ENCODE assay signal across 11 cellular contexts in genomic region chr4:104424368-104424921, GRCh38.
DNase-seq lines count a peak whose midpoint lies in the region; ATAC-seq and TF ChIP-seq lines count a peak whose summit lies in the region.
"Had no signal": no experiment of that assay in that cellular context is flagged by ENCODE, and none has a peak within 500 bp of the region (broad histone marks: within the 10 kb centered on the region; RNA-seq: fewer than 3 reads in every experiment).

No MANE protein-coding gene starts in this region.

- intact Hi-C loops in Right ventricle myocardium superior (cut with DNase I): no loop called here
- intact Hi-C loops in cardiac septum (cut with DNase I): no loop called here
- intact Hi-C loops in esophagus muscularis mucosa (cut with DNase I): no loop called here

- no peaks in the 10 kb centered on the region for H4K20me1 ChIP-seq in neural cell (ENCODE audit: insufficient read depth)

- H3K36me3 ChIP-seq in esophagus muscularis mucosa (no peaks in the 10 kb centered on the region), neural cell (ENCODE audit: insufficient read depth, low read length) (no peaks in the 10 kb centered on the region), upper lobe of left lung (no peaks in the 10 kb centered on the region)

- no peak overlapping the region for H2AFZ ChIP-seq in neural cell (ENCODE audit: low read depth, low read length)

- H3K4me2 ChIP-seq in neural cell (ENCODE audit: low read length): peak overlapping the region; percentile 94

- H3K9ac ChIP-seq in neural cell (ENCODE audit: low read length): peak overlapping the region; percentile 75

- no peak for TF ChIP-seq RAD21 in neural cell (conservative IDR thresholded peaks at IDR 0.05)

- no peaks in the 10 kb centered on the region for H3K9me2 ChIP-seq in neural cell (ENCODE audit: insufficient read depth, low read length)

- DNase-seq in Right ventricle myocardium superior (no peak), cardiac septum (ENCODE audit: low spot score) (no peak), esophagus muscularis mucosa (ENCODE audit: extremely low spot score) (no peak), upper lobe of left lung (no peak), NCI-H82 treated with DMSO at 0.1 percent for 48 hours (lab: John Stamatoyannopoulos, UW; ENCODE audit: unreplicated experiment) (no peak)
- DNase-seq: HFFc6; stimulated activated CD8-positive, alpha-beta memory T cell treated with anti-CD3 and anti-CD28 coated beads, Interleukin-4, amount 100 ng/mL, for 48 hours had no signal

- H3K4me1 ChIP-seq in esophagus muscularis mucosa (peaks cover 0 to 18% (median 11%) of the 10 kb centered on the region in 4 donors), upper lobe of left lung (peaks cover 0 to 3% (median 0%) of the 10 kb centered on the region in 4 donors)

- H3K27ac ChIP-seq in esophagus muscularis mucosa (replicated peaks in 1 of 4): no peak overlapping the region
- peak overlapping the region; percentile 97 for H3K27ac ChIP-seq in neural cell (ENCODE audit: low read length)
- no peak overlapping the region for H3K27ac ChIP-seq in upper lobe of left lung
- H3K27ac ChIP-seq: skin epidermis had no signal

- 26% methylated on average over 8 of the region's 8 CpGs for WGBS in esophagus muscularis mucosa
- 38 to 39% methylated on average over 8 of the region's 8 CpGs for WGBS in upper lobe of left lung, 2 donors

- TF ChIP-seq EP300 in esophagus muscularis mucosa (IDR thresholded peaks at IDR 0.05) (no peak), neural cell (conservative IDR thresholded peaks at IDR 0.05; ENCODE audit: poor library complexity, severe bottlenecking) (no peak), upper lobe of left lung (IDR thresholded peaks at IDR 0.05) (no peak)

- H3F3A ChIP-seq in neural cell (ENCODE audit: insufficient read depth, low read length, poor library complexity, severe bottlenecking): peaks cover 21% of the 10 kb centered on the region

- H3K9me3 ChIP-seq in esophagus muscularis mucosa (no peaks in the 10 kb centered on the region), neural cell (ENCODE audit: low read length) (no peaks in the 10 kb centered on the region), upper lobe of left lung (no peaks in the 10 kb centered on the region)

- H3K4me3 ChIP-seq in esophagus muscularis mucosa (peak overlapping the region; percentile 40 to 54 (median 46)), neural cell (ENCODE audit: low read length) (peak overlapping the region; percentile 61), upper lobe of left lung (peak overlapping the region in 3 of 4 donors; percentile 15 to 36 (median 30))

- TF ChIP-seq POLR2A in esophagus muscularis mucosa (IDR thresholded peaks at IDR 0.05; ENCODE audit: low read depth) (no peak), upper lobe of left lung (IDR thresholded peaks at IDR 0.05) (no peak)

- H3K79me2 ChIP-seq in neural cell (replicated peaks; ENCODE audit: insufficient read depth, low read length): no peaks in the 10 kb centered on the region

- H3K27me3 ChIP-seq in esophagus muscularis mucosa (no peaks in the 10 kb centered on the region), neural cell (ENCODE audit: insufficient read depth, low read depth, low read length) (no peaks in the 10 kb centered on the region), upper lobe of left lung (no peaks in the 10 kb centered on the region)

- TF ChIP-seq CTCF in esophagus muscularis mucosa (IDR thresholded peaks at IDR 0.05) (no peak), neural cell (IDR thresholded peaks at IDR 0.05; ENCODE audit: poor library complexity, severe bottlenecking) (no peak), upper lobe of left lung (IDR thresholded peaks at IDR 0.05) (no peak)

- ATAC-seq in Right ventricle myocardium superior (ENCODE audit: poor library complexity): peak; percentile 55
- ATAC-seq in upper lobe of left lung (ENCODE audit: low FRiP score in 2 of 2): no peak
- no peak for ATAC-seq in GM19455 (IDR thresholded peaks at IDR 0.05; ENCODE audit: unreplicated experiment)
- no peak for ATAC-seq in HG03571 (IDR thresholded peaks at IDR 0.05; ENCODE audit: unreplicated experiment)

TF ChIP-seq in neural cell, 6 proteins besides CTCF, POLR2A, EP300 and RAD21:
- peak; percentile 42 for TF ChIP-seq POLR2AphosphoS5 (IDR thresholded peaks at IDR 0.05)
- no peak for TF ChIP-seq MXI1 (conservative IDR thresholded peaks at IDR 0.05; ENCODE audit: poor library complexity, severe bottlenecking)
